10 cellular contexts compared by ENCODE assay signal in the genomic region with DNA sequence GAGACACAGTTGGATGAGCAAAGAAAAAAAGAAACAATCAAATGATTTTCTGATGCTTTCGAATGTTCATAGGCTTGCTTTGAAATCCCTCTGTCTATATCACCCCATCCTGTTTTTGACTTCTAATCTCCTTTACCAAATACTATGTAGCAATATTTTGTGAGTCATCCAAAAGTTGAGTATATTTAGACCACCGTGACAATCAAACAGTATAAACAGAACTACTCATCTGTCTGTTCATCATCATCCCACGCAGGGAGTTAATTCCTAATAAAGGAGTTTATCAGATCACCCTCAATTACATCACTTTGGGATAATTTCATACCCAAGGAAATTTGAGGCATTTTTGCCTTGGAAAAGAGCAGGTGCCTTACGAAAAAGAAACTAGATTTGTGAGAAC.
DNase-seq lines count a peak whose midpoint lies in the region; ATAC-seq and TF ChIP-seq lines count a peak whose summit lies in the region.
"Had no signal": no experiment of that assay in that cellular context is flagged by ENCODE, and none has a peak within 500 bp of the region (broad histone marks: within the 10 kb centered on the region; RNA-seq: fewer than 3 reads in every experiment).

No MANE protein-coding gene starts in this region.

- ATAC-seq in sciatic nerve: no peak
- ATAC-seq: naive thymus-derived CD8-positive, alpha-beta T cell had no signal

- no peak overlapping the region for H3K27ac ChIP-seq in RWPE1

- DNase-seq in ELR (ENCODE audit: low read depth) (peak; percentile 91), RWPE1 (ENCODE audit: low spot score) (peak; percentile 61), fibroblast of the aortic adventitia (ENCODE audit: low read depth) (peak; percentile 83), renal cortical epithelial cell (ENCODE audit: low read depth) (peak; percentile 93), NCI-H1436 treated with DMSO at 0.1 percent for 48 hours (lab: John Stamatoyannopoulos, UW) (no peak), 8988T (no peak), sciatic nerve (ENCODE audit: low spot score) (no peak), GF-D8 (lab: John Stamatoyannopoulos, UW) (no peak)
- DNase-seq: MM.1S; naive thymus-derived CD8-positive, alpha-beta T cell had no signal

- CTCF ChIA-PET in RWPE1 (lab: Yijun Ruan, JAX): no interaction called here

- H3K4me3 ChIP-seq in fibroblast of the aortic adventitia (ENCODE audit: low read depth, low read length): no peak overlapping the region

- intact Hi-C loops in sciatic nerve (cut with DNase I): no loop called here

- no peak for TF ChIP-seq CTCF in RWPE1 (conservative IDR thresholded peaks at IDR 0.05; ENCODE audit: low read depth)
- TF ChIP-seq CTCF in fibroblast of the aortic adventitia (IDR thresholded peaks at IDR 0.05; ENCODE audit: insufficient read depth, low read length): no peak

- POLR2A ChIA-PET in RWPE1 (lab: Yijun Ruan, JAX; ENCODE audit: low non-redundant PET): no interaction called here

Comparison
In these comparisons a context has a peak if more than half of its experiments do, and no peak if none do; other contexts are left out.
1. DNase-seq: peak in ELR (single experiment), RWPE1 (single experiment), fibroblast of the aortic adventitia (single experiment) and renal cortical epithelial cell (single experiment); none in NCI-H1436 treated with DMSO at 0.1 percent for 48 hours (single experiment), 8988T (single experiment), sciatic nerve (single experiment) and GF-D8 (single experiment).